ENCODE assay signal across 19 cellular contexts in the genomic region with DNA sequence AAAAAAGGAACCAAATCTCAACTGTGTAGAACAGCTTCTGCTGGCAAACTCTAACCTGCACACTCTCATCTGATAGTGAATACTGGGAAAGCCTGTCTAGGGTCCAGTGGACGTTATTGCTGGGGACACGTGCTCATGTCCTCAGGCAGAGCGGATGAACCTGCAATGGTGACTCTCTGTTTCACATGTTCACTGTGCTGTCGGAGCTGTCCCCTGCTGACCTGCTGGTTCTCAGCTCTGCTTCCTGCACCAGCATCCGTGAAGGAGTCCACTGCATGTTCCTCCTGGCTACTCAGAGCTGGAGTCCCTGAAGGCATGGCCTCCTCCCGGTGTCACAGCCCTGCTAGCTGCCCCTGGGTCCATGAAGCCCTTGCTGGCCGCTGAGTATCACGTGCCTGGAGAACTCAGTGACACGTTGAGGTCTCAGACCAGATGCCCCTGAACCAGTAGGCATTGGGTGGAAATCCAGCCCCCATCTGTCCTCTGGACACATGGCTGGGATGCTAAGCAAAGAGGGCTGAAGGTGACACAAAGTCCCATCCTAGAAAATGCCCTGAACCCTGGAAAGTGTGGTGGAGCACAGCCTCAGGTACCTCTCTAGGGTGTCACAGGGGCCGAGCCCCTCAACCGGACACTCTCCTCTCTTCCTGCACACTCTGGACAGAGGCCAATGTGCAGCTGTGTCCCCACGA. TPM values are rescaled to one million over a fixed set of nuclear protein-coding genes. Genes with fewer than 3 reads are reported as not detected.
DNase-seq lines count a peak whose midpoint lies in the region; ATAC-seq lines count a peak whose summit lies in the region.
"Had no signal": no experiment of that assay in that cellular context is flagged by ENCODE, and none has a peak within 500 bp of the region (broad histone marks: within the 10 kb centered on the region; RNA-seq: fewer than 3 reads in every experiment).

No MANE protein-coding gene starts in this region.

- H3K4me1 ChIP-seq in subcutaneous abdominal adipose tissue (ENCODE audit: control insufficient read depth in 5 of 5, insufficient read depth in 5 of 5, low read length in 5 of 5): peaks cover 3 to 22% (median 19%) of the 10 kb centered on the region in 5 donors
- H3K4me1 ChIP-seq: thyroid gland had no signal

- no peaks in the 10 kb centered on the region for H3K36me3 ChIP-seq in subcutaneous abdominal adipose tissue (ENCODE audit: control insufficient read depth in 5 of 5, insufficient read depth in 5 of 5, low read length in 5 of 5)
- H3K36me3 ChIP-seq: cardiac muscle cell, thyroid gland had no signal

- peak overlapping the region; percentile 40 to 63 (median 52) for H3K4me3 ChIP-seq in subcutaneous abdominal adipose tissue (ENCODE audit: low read depth in 1 of 5, low read length in 5 of 5)
- H3K4me3 ChIP-seq: cardiac muscle cell, lung, thyroid gland had no signal

- DNase-seq in activated CD8-positive, alpha-beta memory T cell treated with anti-CD3 and anti-CD28 coated beads for 24 hours: peak; percentile 49
- no peak for DNase-seq in activated CD8-positive, alpha-beta memory T cell treated with anti-CD3 and anti-CD28 coated beads, Interleukin-2, amount 50 U/mL, for 4 hours
- DNase-seq in ecto neural progenitor cell (ENCODE audit: low spot score) (peak; percentile 45), mesenteric fat pad (ENCODE audit: low spot score) (peak; percentile 88), SHP77 treated with DMSO at 0.1 percent for 48 hours (lab: John Stamatoyannopoulos, UW) (no peak), UCSD-AML1 (lab: John Stamatoyannopoulos, UW; ENCODE audit: unreplicated experiment) (no peak)
- DNase-seq: 8988T; activated CD4-positive, alpha-beta T cell treated with anti-CD3 and anti-CD28 coated beads, Interleukin-2, amount 50 U/mL, for 1 hour; effector memory CD8-positive, alpha-beta T cell; MM.1S; NCI-H1930; nephron progenitor cell; thyroid gland had no signal

- no peaks in the 10 kb centered on the region for H3K9me3 ChIP-seq in subcutaneous abdominal adipose tissue (ENCODE audit: control insufficient read depth in 5 of 5, low read length in 5 of 5)
- H3K9me3 ChIP-seq: thyroid gland had no signal

- H3K9ac ChIP-seq in subcutaneous abdominal adipose tissue (ENCODE audit: low read length in 5 of 5): peak overlapping the region in 1 of 5 donors; percentile 27

- no peak for ATAC-seq in HG03342 (IDR thresholded peaks at IDR 0.05; ENCODE audit: unreplicated experiment)
- ATAC-seq: effector memory CD8-positive, alpha-beta T cell had no signal

- H3K27me3 ChIP-seq in subcutaneous abdominal adipose tissue (ENCODE audit: control insufficient read depth in 5 of 5, insufficient read depth in 4 of 5, low read length in 5 of 5): peaks cover 8 to 34% (median 16%) of the 10 kb centered on the region in 5 donors
- H3K27me3 ChIP-seq: cardiac muscle cell, thyroid gland had no signal

- no peak overlapping the region for H3K27ac ChIP-seq in subcutaneous abdominal adipose tissue (ENCODE audit: low read depth, low read length)
- H3K27ac ChIP-seq: C4-2B, cardiac muscle cell, thyroid gland had no signal

RNA-seq across cellular contexts. Expression of a gene that starts 54.8 kb away (rescaled TPM):
- total RNA-seq in mesenteric fat pad: 7.6 TPM
- total RNA-seq: IMR-90 had no signal

Comparison
In these comparisons a context has a peak if more than half of its experiments do, and no peak if none do; other contexts are left out.
1. DNase-seq: peak in activated CD8-positive, alpha-beta memory T cell treated with anti-CD3 and anti-CD28 coated beads for 24 hours (single experiment), ecto neural progenitor cell (single experiment) and mesenteric fat pad (single experiment); none in activated CD8-positive, alpha-beta memory T cell treated with anti-CD3 and anti-CD28 coated beads, Interleukin-2, amount 50 U/mL, for 4 hours (single experiment), SHP77 treated with DMSO at 0.1 percent for 48 hours (single experiment) and UCSD-AML1 (single experiment).